Comparison of ENCODE assay signal across 23 cellular contexts in genomic region chr5:493758-494157, GRCh38. TPM values are rescaled to one million over a fixed set of nuclear protein-coding genes. Genes with fewer than 3 reads are reported as not detected.
DNase-seq lines count a peak whose midpoint lies in the region; ATAC-seq, FAIRE-seq and TF ChIP-seq lines count a peak whose summit lies in the region.
"Had no signal": no experiment of that assay in that cellular context is flagged by ENCODE, and none has a peak within 500 bp of the region (broad histone marks: within the 10 kb centered on the region; RNA-seq: fewer than 3 reads in every experiment).

No MANE protein-coding gene starts in this region.

- intact Hi-C loops in natural killer cell (cut with micrococcal nuclease), result no loop called here
- intact Hi-C loops in HepG2 (cut with micrococcal nuclease; ENCODE audit: unreplicated experiment), result no loop called here

- 7% methylated on average over 3 of the region's 13 CpGs for WGBS in HepG2 (ENCODE audit: low lambda C conversion rate)
- 45 to 57% methylated on average over 11 to 12 of the region's 13 CpGs for WGBS in GM23248 (ENCODE audit: low coverage in 1 of 2, low lambda C conversion rate in 2 of 2, missing lambda C conversion rate in 2 of 2), 2 experiments

- TF ChIP-seq POLR2A in NB4 (IDR thresholded peaks at IDR 0.05; ENCODE audit: extremely low read depth, insufficient read length) (no peak), HepG2 (IDR thresholded peaks at IDR 0.05; ENCODE audit: insufficient read depth in 1 of 2, low read depth in 2 of 2, low read length in 2 of 2) (no peak)

- no peaks in the 10 kb centered on the region for H3K9me3 Mint-ChIP-seq in natural killer cell treated with Interleukin-12 subunit alpha and Interleukin-12 subunit beta and Interleukin-15 and Interleukin-18, amount 100 ng/mL, for 72 hours
- H3K9me3 Mint-ChIP-seq in natural killer cell, result no peaks in the 10 kb centered on the region
- H3K9me3 Mint-ChIP-seq: HFFc6 had no signal

- TF ChIP-seq EP300 in HepG2 (IDR thresholded peaks at IDR 0.05; ENCODE audit: low read depth in 2 of 2, low read length in 2 of 2) (no peak), HepG2 (CRISPR knock-in tag; IDR thresholded peaks at IDR 0.05; ENCODE audit: borderline replicate concordance) (no peak)

- H3K4me2 ChIP-seq in HepG2 (ENCODE audit: low read depth, low read length) (no peak overlapping the region), GM23248 (ENCODE audit: unreplicated experiment) (no peak overlapping the region)

- H3K4me1 Mint-ChIP-seq in natural killer cell treated with Interleukin-12 subunit alpha and Interleukin-12 subunit beta and Interleukin-15 and Interleukin-18, amount 100 ng/mL, for 72 hours (ENCODE audit: low read depth in 2 of 2), result peaks cover 0 to 3% of the 10 kb centered on the region in 2 donors
- no peaks in the 10 kb centered on the region for H3K4me1 Mint-ChIP-seq in natural killer cell
- H3K4me1 Mint-ChIP-seq: CD4-positive, CD25-positive, alpha-beta regulatory T cell had no signal

- H3K4me3 ChIP-seq in NB4 (ENCODE audit: low read depth, low read length) (no peak overlapping the region), HepG2 (replicated peaks in 1 of 3; ENCODE audit: insufficient read depth in 1 of 3, low read depth in 2 of 3, low read length in 3 of 3) (no peak overlapping the region), GM23248 (no peak overlapping the region)
- H3K4me3 ChIP-seq: Peyer's patch, SJCRH30 had no signal

- BruUV-seq in HepG2 (replicated peaks; lab: Mats Ljungman, UMichigan), result no TSS peak

- H3K9ac ChIP-seq in HepG2 (ENCODE audit: insufficient read depth, low read depth, low read length), result no peak overlapping the region
- no peak overlapping the region for H3K9ac ChIP-seq in GM23248

- H3K27ac Mint-ChIP-seq in natural killer cell treated with Interleukin-12 subunit alpha and Interleukin-12 subunit beta and Interleukin-15 and Interleukin-18, amount 100 ng/mL, for 72 hours, result no peak overlapping the region
- no peak overlapping the region for H3K27ac Mint-ChIP-seq in natural killer cell
- H3K27ac Mint-ChIP-seq: HFFc6 had no signal

- H3K4me1 ChIP-seq in HepG2 (ENCODE audit: insufficient read depth, low read length), result peaks cover 10% of the 10 kb centered on the region
- no peaks in the 10 kb centered on the region; the same call in 1 of the 2 replicates for H3K4me1 ChIP-seq in GM23248 (ENCODE audit: insufficient read depth)
- H3K4me1 ChIP-seq: BE2C, Peyer's patch, SJCRH30 had no signal

- in situ Hi-C loops in HepG2 (cut with HindIII; ENCODE audit: extremely low pct_ligation_motif_present, low pct_unique_long_range_greater_than_20kb) (no loop called here), GM23248 (cut with MboI) (no loop called here)

- CTCF ChIA-PET in HepG2 (lab: Yijun Ruan, JAX; ENCODE audit: low intra/inter-chr PET ratio, low total read pairs), result no interaction called here

- no peak overlapping the region for H3K4me3 Mint-ChIP-seq in natural killer cell treated with Interleukin-12 subunit alpha and Interleukin-12 subunit beta and Interleukin-15 and Interleukin-18, amount 100 ng/mL, for 72 hours
- no peak overlapping the region for H3K4me3 Mint-ChIP-seq in natural killer cell
- H3K4me3 Mint-ChIP-seq: CD4-positive, CD25-positive, alpha-beta regulatory T cell; HFFc6 had no signal

- H3K9me2 ChIP-seq in GM23248 (ENCODE audit: insufficient read depth), result no peaks in the 10 kb centered on the region

- ATAC-seq in natural killer cell treated with Interleukin-12 subunit alpha and Interleukin-12 subunit beta and Interleukin-15 and Interleukin-18, amount 100 ng/mL, for 72 hours, result peak; percentile 8 to 29
- ATAC-seq in natural killer cell (no peak), HepG2 (peak; percentile 4; the same call in 2 of the 3 replicates), GM18907 (IDR thresholded peaks at IDR 0.05; ENCODE audit: unreplicated experiment) (no peak)

- TF ChIP-seq CTCF in natural killer cell (IDR thresholded peaks at IDR 0.05), result no peak
- TF ChIP-seq CTCF in NB4 (IDR thresholded peaks at IDR 0.05; ENCODE audit: low read depth, low read length), result no peak
- no peak for TF ChIP-seq CTCF in HepG2 (CRISPR knock-in tag; IDR thresholded peaks at IDR 0.05)

- H3K36me3 Mint-ChIP-seq in natural killer cell treated with Interleukin-12 subunit alpha and Interleukin-12 subunit beta and Interleukin-15 and Interleukin-18, amount 100 ng/mL, for 72 hours, result no peaks in the 10 kb centered on the region
- no peaks in the 10 kb centered on the region for H3K36me3 Mint-ChIP-seq in natural killer cell
- H3K36me3 Mint-ChIP-seq: CD4-positive, CD25-positive, alpha-beta regulatory T cell had no signal

- peaks cover 23 to 82% of the 10 kb centered on the region in 2 experiments for H3K27me3 ChIP-seq in HepG2 (ENCODE audit: control insufficient read depth in 1 of 2, insufficient read depth in 2 of 2, low read length in 2 of 2)
- peaks cover 21% of the 10 kb centered on the region; the same call in 1 of the 2 replicates for H3K27me3 ChIP-seq in GM23248 (replicated peaks; ENCODE audit: insufficient read depth)
- H3K27me3 ChIP-seq: BE2C, Peyer's patch had no signal

- no peak for FAIRE-seq in HepG2 (lab: Jason Lieb, UNC)

- H2AFZ ChIP-seq in HepG2 (ENCODE audit: low read length) (no peak overlapping the region), GM23248 (no peak overlapping the region)

- TF ChIP-seq RAD21 in HepG2 (CRISPR knock-in tag; IDR thresholded peaks at IDR 0.05), result no peak

- DNase-seq in natural killer cell treated with Interleukin-12 subunit alpha and Interleukin-12 subunit beta and Interleukin-15 and Interleukin-18, amount 100 ng/mL, for 72 hours (ENCODE audit: low spot score), result no peak
- DNase-seq in natural killer cell (no peak), NB4 (ENCODE audit: low read depth) (peak; percentile 32), HepG2 (ENCODE audit: low spot score) (no peak), GM23248 (no peak)
- no peak for DNase-seq in activated CD4-positive, alpha-beta T cell treated with anti-CD3 and anti-CD28 coated beads for 48 hours
- DNase-seq: BE2C; CD4-positive, CD25-positive, alpha-beta regulatory T cell; EL; GF-D8; GOT3; HFFc6; KG1; NCI-H1694; NCI-H2081; NCI-H2171; NCI-H345; NCI-H524; NCI-H774; Peyer's patch had no signal

- POLR2A ChIA-PET in HepG2 (lab: Yijun Ruan, JAX), result no interaction called here

- H4K20me1 ChIP-seq in HepG2 (ENCODE audit: insufficient read depth, low read length) (0 out of 2 replicates have a peak, but pooled peaks cover under 1% of the 10 kb centered on the region), GM23248 (ENCODE audit: insufficient read depth) (no peaks in the 10 kb centered on the region)

- H3K36me3 ChIP-seq in HepG2 (replicated peaks in 1 of 2; ENCODE audit: control insufficient read depth in 1 of 2, insufficient read depth in 2 of 2, low read length in 2 of 2) (no peaks in the 10 kb centered on the region), GM23248 (ENCODE audit: low read depth) (no peaks in the 10 kb centered on the region)
- H3K36me3 ChIP-seq: BE2C, SJCRH30 had no signal

- no peaks in the 10 kb centered on the region for H3K79me2 ChIP-seq in HepG2 (ENCODE audit: insufficient read depth, low read length)
- no peaks in the 10 kb centered on the region for H3K79me2 ChIP-seq in GM23248 (ENCODE audit: insufficient read depth)

- H3K27ac ChIP-seq in HepG2 (ENCODE audit: extremely low read length, insufficient read depth, low read length), result no peak overlapping the region
- no peak overlapping the region for H3K27ac ChIP-seq in GM23248
- H3K27ac ChIP-seq: HL-60, Peyer's patch, SJCRH30 had no signal

- peaks cover 0 to 5% of the 10 kb centered on the region in 2 donors for H3K27me3 Mint-ChIP-seq in natural killer cell treated with Interleukin-12 subunit alpha and Interleukin-12 subunit beta and Interleukin-15 and Interleukin-18, amount 100 ng/mL, for 72 hours
- H3K27me3 Mint-ChIP-seq in natural killer cell (ENCODE audit: low read depth in 2 of 2), result peaks cover 0 to 7% of the 10 kb centered on the region in 2 donors

- no peaks in the 10 kb centered on the region for H3F3A ChIP-seq in GM23248 (ENCODE audit: insufficient read depth)

- H3K9me3 ChIP-seq in HepG2 (ENCODE audit: low read length), result no peaks in the 10 kb centered on the region
- no peaks in the 10 kb centered on the region for H3K9me3 ChIP-seq in GM23248 (ENCODE audit: low read depth)
- H3K9me3 ChIP-seq: BE2C, Peyer's patch, SJCRH30 had no signal

RNA-seq across cellular contexts. Expression of gene SLC9A3, which starts 30.5 kb away (rescaled TPM):
- total RNA-seq in natural killer cell treated with Interleukin-12 subunit alpha and Interleukin-12 subunit beta and Interleukin-15 and Interleukin-18, amount 100 ng/mL, for 72 hours, result 1 to 10 TPM in 1 of 2 donors, under 1 TPM in 1; 0.21 to 1.1 TPM
- 1 to 10 TPM in 1 of 3 donors, under 1 TPM in 2; 0.61 to 1.1 (median 0.73) TPM for total RNA-seq in natural killer cell
- total RNA-seq in HepG2 (2016; rRNA removed; fragmentation: Illumina TruSeq; extraction: Trizol), result 1.2 and 1.8 TPM in 2 replicates
- 0.30 and 0.35 TPM in 2 replicates for total RNA-seq in HepG2 (2016; cell fraction: cytosol; rRNA removed; fragmentation: Illumina TruSeq; extraction: Trizol; ENCODE audit: low read depth)
- total RNA-seq in HepG2 (2016; cell fraction: insoluble cytoplasmic fraction; rRNA removed; fragmentation: Illumina TruSeq; extraction: Trizol), result 1.3 and 1.6 TPM in 2 replicates
- 1.5 and 1.9 TPM in 2 replicates for total RNA-seq in HepG2 (2016; cell fraction: membrane; rRNA removed; fragmentation: Illumina TruSeq; extraction: Trizol)
- 1.1 and 1.2 TPM in 2 replicates for total RNA-seq in HepG2 (2016; cell fraction: nucleus; rRNA removed; fragmentation: Illumina TruSeq; extraction: Trizol)
- polyA plus RNA-seq in HepG2 (2011; rRNA removed), result 1.5 and 1.9 TPM in 2 replicates
- 1.4 TPM in 2 replicates for polyA plus RNA-seq in HepG2 (2011; cell fraction: cytosol; rRNA removed)
- 2.2 and 2.4 TPM in 2 replicates for polyA plus RNA-seq in HepG2 (2011; cell fraction: nucleus; rRNA removed)
- polyA plus RNA-seq in HepG2 (2012), result 1.1 and 1.4 TPM in 2 replicates
- 0.37 and 0.43 TPM in 2 replicates for polyA plus RNA-seq in HepG2 (2016; cell fraction: cytosol; fragmentation: Illumina TruSeq; extraction: Trizol; ENCODE audit: low read depth)
- polyA plus RNA-seq in HepG2 (2016; cell fraction: insoluble cytoplasmic fraction; fragmentation: Illumina TruSeq; extraction: Trizol; ENCODE audit: low read depth), result 1.7 and 1.8 TPM in 2 replicates
- 1.4 and 1.6 TPM in 2 replicates for polyA plus RNA-seq in HepG2 (2016; cell fraction: membrane; fragmentation: Illumina TruSeq; extraction: Trizol; ENCODE audit: low read depth)
- polyA plus RNA-seq in HepG2 (2016; cell fraction: nucleus; fragmentation: Illumina TruSeq; extraction: Trizol; ENCODE audit: insufficient read depth, low read depth), result 1.9 and 2.4 TPM in 2 replicates
- polyA minus RNA-seq in HepG2 (2011; rRNA and poly(A)+ RNA removed; ENCODE audit: low replicate concordance), result 0.76 and 1.0 TPM in 2 replicates
- polyA minus RNA-seq in HepG2 (2011; cell fraction: cytosol; rRNA and poly(A)+ RNA removed), result 0.35 and 0.49 TPM in 2 replicates
- polyA minus RNA-seq in HepG2 (2011; cell fraction: nucleus; rRNA and poly(A)+ RNA removed), result 0.99 and 1.0 TPM in 2 replicates
- 1.7 and 2.8 TPM in 2 replicates for total RNA-seq in GM23248 (2014; rRNA removed; shearing (Covaris generic))
- 1.2 and 1.5 TPM in 2 replicates for polyA plus RNA-seq in GM23248 (2016; fragmentation: Nextera tagmentation; extraction: Ambion mirVana)

RNA-seq across cellular contexts. Expression of gene EXOC3, which starts 50.8 kb away (rescaled TPM):
- 10 to 100 TPM; 60.2 to 89.8 TPM for total RNA-seq in natural killer cell treated with Interleukin-12 subunit alpha and Interleukin-12 subunit beta and Interleukin-15 and Interleukin-18, amount 100 ng/mL, for 72 hours
- total RNA-seq in natural killer cell (10 to 100 TPM; 89.6 to 99.9 (median 96.3) TPM), HepG2 (2016; rRNA removed; fragmentation: Illumina TruSeq; extraction: Trizol) (16.0 and 20.5 TPM in 2 replicates)
- 7.2 and 7.9 TPM in 2 replicates for total RNA-seq in HepG2 (2016; cell fraction: cytosol; rRNA removed; fragmentation: Illumina TruSeq; extraction: Trizol; ENCODE audit: low read depth)
- 14.6 and 19.5 TPM in 2 replicates for total RNA-seq in HepG2 (2016; cell fraction: insoluble cytoplasmic fraction; rRNA removed; fragmentation: Illumina TruSeq; extraction: Trizol)
- 13.8 and 14.1 TPM in 2 replicates for total RNA-seq in HepG2 (2016; cell fraction: membrane; rRNA removed; fragmentation: Illumina TruSeq; extraction: Trizol)
- 11.2 and 13.3 TPM in 2 replicates for total RNA-seq in HepG2 (2016; cell fraction: nucleus; rRNA removed; fragmentation: Illumina TruSeq; extraction: Trizol)
- polyA plus RNA-seq in HepG2 (2011; rRNA removed) (9.2 and 11.8 TPM in 2 replicates), GM23248 (2016; fragmentation: Nextera tagmentation; extraction: Ambion mirVana) (40.9 and 43.0 TPM in 2 replicates)
- polyA plus RNA-seq in HepG2 (2011; cell fraction: cytosol; rRNA removed), result 6.8 and 8.3 TPM in 2 replicates
- 26.9 and 28.5 TPM in 2 replicates for polyA plus RNA-seq in HepG2 (2011; cell fraction: nucleus; rRNA removed)
- polyA plus RNA-seq in HepG2 (2012), result 14.6 and 15.2 TPM in 2 replicates
- polyA plus RNA-seq in HepG2 (2016; cell fraction: cytosol; fragmentation: Illumina TruSeq; extraction: Trizol; ENCODE audit: low read depth), result 5.5 and 5.9 TPM in 2 replicates
- 14.3 and 16.5 TPM in 2 replicates for polyA plus RNA-seq in HepG2 (2016; cell fraction: insoluble cytoplasmic fraction; fragmentation: Illumina TruSeq; extraction: Trizol; ENCODE audit: low read depth)
- polyA plus RNA-seq in HepG2 (2016; cell fraction: membrane; fragmentation: Illumina TruSeq; extraction: Trizol; ENCODE audit: low read depth), result 7.8 and 8.8 TPM in 2 replicates
- 28.1 and 32.7 TPM in 2 replicates for polyA plus RNA-seq in HepG2 (2016; cell fraction: nucleus; fragmentation: Illumina TruSeq; extraction: Trizol; ENCODE audit: insufficient read depth, low read depth)
- 15.9 and 55.4 TPM in 2 replicates for polyA minus RNA-seq in HepG2 (2011; rRNA and poly(A)+ RNA removed; ENCODE audit: low replicate concordance)
- polyA minus RNA-seq in HepG2 (2011; cell fraction: cytosol; rRNA and poly(A)+ RNA removed), result 6.1 and 7.2 TPM in 2 replicates
- 12.9 and 14.2 TPM in 2 replicates for polyA minus RNA-seq in HepG2 (2011; cell fraction: nucleus; rRNA and poly(A)+ RNA removed)
- 32.4 and 39.9 TPM in 2 replicates for total RNA-seq in GM23248 (2014; rRNA removed; shearing (Covaris generic))

Comparison
In these comparisons a context has a peak if more than half of its experiments do, and no peak if none do; other contexts are left out.
1. ATAC-seq: peak in natural killer cell treated with Interleukin-12 subunit alpha and Interleukin-12 subunit beta and Interleukin-15 and Interleukin-18, amount 100 ng/mL, for 72 hours (2 of 2) and HepG2 (single experiment); none in natural killer cell (0 of 3) and GM18907 (single experiment).